In genomic region chr9:91954841-91955471, GRCh38 we compare ENCODE assay signal across 8 cellular contexts. TPM values are rescaled to one million over a fixed set of nuclear protein-coding genes. Genes with fewer than 3 reads are reported as not detected.
DNase-seq lines count a peak whose midpoint lies in the region; ATAC-seq and TF ChIP-seq lines count a peak whose summit lies in the region.

No MANE protein-coding gene starts in this region.

- H3K4me3 ChIP-seq in hepatocyte (no peak overlapping the region), stomach smooth muscle (ENCODE audit: low read length in 2 of 2) (peak overlapping the region; percentile 63 to 68)

- H3K9ac ChIP-seq in stomach smooth muscle (ENCODE audit: low read length in 2 of 2): no peak overlapping the region

- peak overlapping the region; percentile 23 for H3K4me2 ChIP-seq in hepatocyte

- no peaks in the 10 kb centered on the region for H4K20me1 ChIP-seq in hepatocyte (ENCODE audit: insufficient read depth, poor library complexity, severe bottlenecking)

- DNase-seq in stimulated activated CD4-positive, alpha-beta T cell treated with anti-CD3 and anti-CD28 coated beads, Interleukin-15, amount 100 ng/mL, for 24 hours: peak; percentile 50
- DNase-seq in stimulated activated CD4-positive, alpha-beta T cell treated with anti-CD3 and anti-CD28 coated beads, Interleukin-1b, Interleukin-23, amount 100 ng/mL, for 48 hours: no peak
- DNase-seq in NCI-H2171 (lab: John Stamatoyannopoulos, UW) (peak; percentile 23), amniotic epithelial cell (ENCODE audit: low read depth) (peak; percentile 69), hepatocyte (ENCODE audit: low spot score) (peak; percentile 86)

- H3K79me2 ChIP-seq in hepatocyte: no peaks in the 10 kb centered on the region

- no peaks in the 10 kb centered on the region for H3K9me2 ChIP-seq in hepatocyte (replicated peaks; ENCODE audit: insufficient read depth)

- H3K36me3 ChIP-seq in hepatocyte (replicated peaks; ENCODE audit: insufficient read depth, low read depth) (no peaks in the 10 kb centered on the region), stomach smooth muscle (ENCODE audit: control insufficient read depth in 2 of 2, insufficient read depth in 2 of 2, low read length in 2 of 2) (no peaks in the 10 kb centered on the region)

- TF ChIP-seq CTCF in hepatocyte (IDR thresholded peaks at IDR 0.05; ENCODE audit: poor library complexity): peak; percentile 80

- 30% methylated on average over 6 of the region's 6 CpGs for WGBS in hepatocyte (ENCODE audit: low lambda C conversion rate, missing lambda C conversion rate)

- no peaks in the 10 kb centered on the region for H3K27me3 ChIP-seq in hepatocyte
- H3K27me3 ChIP-seq in stomach smooth muscle (ENCODE audit: control insufficient read depth in 1 of 2, insufficient read depth in 2 of 2, low read length in 2 of 2): no peaks in the 10 kb centered on the region

- H3K4me1 ChIP-seq in hepatocyte (ENCODE audit: insufficient read depth): peaks cover 12% of the 10 kb centered on the region
- H3K4me1 ChIP-seq in stomach smooth muscle (ENCODE audit: control insufficient read depth, insufficient read depth, low read length): peaks cover 10% of the 10 kb centered on the region

- no peak for ATAC-seq in GM21825 (IDR thresholded peaks at IDR 0.05; ENCODE audit: unreplicated experiment)
- no peak for ATAC-seq in HG03520 (IDR thresholded peaks at IDR 0.05; ENCODE audit: unreplicated experiment)

- H3K27ac ChIP-seq in hepatocyte (no peak overlapping the region), stomach smooth muscle (ENCODE audit: low read length) (peak overlapping the region; percentile 31)

- H3K9me3 ChIP-seq in hepatocyte (ENCODE audit: low read depth): no peaks in the 10 kb centered on the region
- H3K9me3 ChIP-seq in stomach smooth muscle (ENCODE audit: control insufficient read depth in 2 of 2, low read length in 2 of 2): peaks cover 5 to 7% of the 10 kb centered on the region in 2 donors

- H2AFZ ChIP-seq in hepatocyte: no peak overlapping the region

RNA-seq across cellular contexts. Expression of gene ROR2, which starts 4.9 kb away (rescaled TPM):
- total RNA-seq in hepatocyte: 24.7 and 29.5 TPM in 2 replicates
- polyA plus RNA-seq in hepatocyte: 21.4 and 25.6 TPM in 2 replicates
